In genomic region chr5:140989254-140989653, GRCh38 we compare ENCODE assay signal across 19 cellular contexts. TPM values are rescaled to one million over a fixed set of nuclear protein-coding genes. Genes with fewer than 3 reads are reported as not detected.
DNase-seq lines count a peak whose midpoint lies in the region; ATAC-seq, FAIRE-seq and TF ChIP-seq lines count a peak whose summit lies in the region.
"Had no signal": no experiment of that assay in that cellular context is flagged by ENCODE, and none has a peak within 500 bp of the region (broad histone marks: within the 10 kb centered on the region; RNA-seq: fewer than 3 reads in every experiment).

No MANE protein-coding gene starts in this region.

- no peak overlapping the region for H4K8ac ChIP-seq in trophoblast cell (ENCODE audit: low read depth, low read length)

- no peak overlapping the region for H4K91ac ChIP-seq in trophoblast cell (ENCODE audit: low read depth, low read length)

- ATAC-seq in T-helper 17 cell, result no peak
- ATAC-seq in left lung, result peak; percentile 77
- ATAC-seq: K562 had no signal

- no peak overlapping the region for H2BK5ac ChIP-seq in trophoblast cell (ENCODE audit: low read depth, low read length, poor library complexity)

- peak overlapping the region; percentile 62 for H3K4me2 ChIP-seq in trophoblast cell (ENCODE audit: low read length)

- DNase-seq in T-helper 17 cell (no peak), left lung (no peak), trophoblast cell (no peak), small intestine (no peak), medulla oblongata (ENCODE audit: extremely low spot score) (no peak), glomerular visceral epithelial cell (ENCODE audit: extremely low spot score) (no peak)
- no peak for DNase-seq in stimulated activated CD4-positive, alpha-beta T cell treated with anti-CD3 and anti-CD28 coated beads, Interleukin-1b, Interleukin-23, amount 100 ng/mL, for 48 hours
- DNase-seq: ACHN, C1 segment of cervical spinal cord, DND-41, HCEC 1CT, NCI-H1105, NCI-H1694, NCI-H2081 treated with DMSO at 0.1 percent for 48 hours, NCI-H510A treated with DMSO at 0.1 percent for 48 hours, NCI-H774, Right ventricle myocardium superior had no signal

- H3K9me3 ChIP-seq in T-helper 17 cell (ENCODE audit: control insufficient read depth, low read length, poor library complexity, severe bottlenecking) (no peaks in the 10 kb centered on the region), left lung (no peaks in the 10 kb centered on the region), trophoblast cell (ENCODE audit: insufficient read depth, low read depth, low read length) (no peaks in the 10 kb centered on the region), small intestine (ENCODE audit: control insufficient read depth, low read depth) (no peaks in the 10 kb centered on the region)

- H3K27me3 ChIP-seq in left lung (no peaks in the 10 kb centered on the region), trophoblast cell (ENCODE audit: insufficient read depth, low read length) (no peaks in the 10 kb centered on the region), small intestine (ENCODE audit: control insufficient read depth in 2 of 2, insufficient read depth in 2 of 2, low read length in 2 of 2) (no peaks in the 10 kb centered on the region)

- H4K12ac ChIP-seq in trophoblast cell (ENCODE audit: low read depth, low read length), result no peak overlapping the region

- H3K4me3 Mint-ChIP-seq in T-helper 17 cell, result peak overlapping the region; percentile 22

- H2AK5ac ChIP-seq in trophoblast cell (ENCODE audit: low read length), result no peak overlapping the region

- no peak for TF ChIP-seq CTCF in left lung (IDR thresholded peaks at IDR 0.05)

- no peak for FAIRE-seq in small intestine (lab: Jason Lieb, UNC)
- FAIRE-seq: K562 had no signal

- H3K23ac ChIP-seq in trophoblast cell (ENCODE audit: low read length), result no peak overlapping the region

- no peak overlapping the region for H3K14ac ChIP-seq in trophoblast cell (ENCODE audit: low read length)

- H3K18ac ChIP-seq in trophoblast cell (ENCODE audit: low read length), result no peak overlapping the region

- H3K27me3 Mint-ChIP-seq in T-helper 17 cell, result peaks cover 45% of the 10 kb centered on the region

- H3K36me3 ChIP-seq in left lung (no peaks in the 10 kb centered on the region), trophoblast cell (ENCODE audit: control insufficient read depth in 1 of 2, insufficient read depth in 2 of 2, low read length in 2 of 2) (no peaks in the 10 kb centered on the region), small intestine (ENCODE audit: control insufficient read depth in 2 of 2, insufficient read depth in 2 of 2, low read length in 2 of 2) (no peaks in the 10 kb centered on the region)

- no peak overlapping the region for H3K4me3 ChIP-seq in left lung
- H3K4me3 ChIP-seq in trophoblast cell (ENCODE audit: low read depth, low read length), result no peak overlapping the region
- H3K4me3 ChIP-seq in small intestine (ENCODE audit: low read depth in 1 of 2, low read length in 2 of 2), result no peak overlapping the region
- H3K4me3 ChIP-seq: K562 had no signal

- H2BK120ac ChIP-seq in trophoblast cell (ENCODE audit: insufficient read depth, low read length, poor library complexity), result peak overlapping the region; percentile 41

- H3K4me1 ChIP-seq in left lung, result no peaks in the 10 kb centered on the region
- H3K4me1 ChIP-seq in trophoblast cell (ENCODE audit: control insufficient read depth in 1 of 2, insufficient read depth in 2 of 2, low read length in 2 of 2), result peaks cover 9 to 34% of the 10 kb centered on the region in 2 experiments
- H3K4me1 ChIP-seq in small intestine (ENCODE audit: control insufficient read depth in 2 of 2, insufficient read depth in 1 of 2, low read depth in 1 of 2, low read length in 1 of 2), result no peaks in the 10 kb centered on the region

- peak overlapping the region; percentile 40 to 42 for H3K27ac ChIP-seq in left lung
- peak overlapping the region; percentile 66 for H3K27ac ChIP-seq in trophoblast cell (ENCODE audit: low read depth, low read length)
- H3K27ac ChIP-seq in small intestine (ENCODE audit: low read depth in 1 of 2, low read length in 1 of 2), result no peak overlapping the region

- no CpG with 5 or more reads among the region's 2 CpGs for WGBS in trophoblast cell (ENCODE audit: extremely low coverage, insufficient coverage, insufficient read length)
- WGBS in small intestine, 3 donors, result 70 to 82% (median 71%) methylated on average over 2 of the region's 2 CpGs

- no peak overlapping the region for H3K4ac ChIP-seq in trophoblast cell (ENCODE audit: low read depth, low read length)

- peak overlapping the region; percentile 25 for H2BK12ac ChIP-seq in trophoblast cell (ENCODE audit: low read length)

- H3K36me3 Mint-ChIP-seq in T-helper 17 cell (ENCODE audit: low read depth), result no peaks in the 10 kb centered on the region

- H2AFZ ChIP-seq in trophoblast cell (ENCODE audit: insufficient read depth, low read length, poor library complexity), result no peak overlapping the region

- intact Hi-C loops in left lung (cut with DNase I), result no loop called here

- H3K79me2 ChIP-seq in trophoblast cell (ENCODE audit: control insufficient read depth, insufficient read depth, low read length, poor library complexity), result no peaks in the 10 kb centered on the region

- H3K27ac Mint-ChIP-seq in T-helper 17 cell, result no peak overlapping the region

- H3K9ac ChIP-seq in trophoblast cell (ENCODE audit: low read length), result peak overlapping the region; percentile 69

- no peaks in the 10 kb centered on the region for H3K4me1 Mint-ChIP-seq in T-helper 17 cell

- H3K79me1 ChIP-seq in trophoblast cell (ENCODE audit: low read length), result peaks cover 20% of the 10 kb centered on the region

RNA-seq across cellular contexts. Expression of gene PCDHAC2, which starts 23.0 kb away (rescaled TPM):
- total RNA-seq in T-helper 17 cell (not detected), left lung (10 to 100 TPM in 1 of 2 donors, 1 to 10 TPM in 1; 9.9 to 12.6 TPM)
- polyA plus RNA-seq in trophoblast cell (2013), result 2.2 and 2.4 TPM in 2 replicates
- under 1 TPM in 1 of 3 donors, not detected in 2; 0.72 TPM for polyA plus RNA-seq in small intestine
- total RNA-seq: K562, OCI-LY7 had no signal

Comparison
In these comparisons a context has a peak if more than half of its experiments do, and no peak if none do; other contexts are left out.
1. H3K27ac ChIP-seq: peak in left lung (2 of 2) and trophoblast cell (single experiment); none in small intestine (0 of 2).
2. RNA of gene PCDHAC2, which starts 23.0 kb away (total RNA-seq): 9.9 to 12.6 TPM in left lung; not detected in T-helper 17 cell; every median in the first group is over 10 times any median in the second.